Comparison of ENCODE assay signal across 19 cellular contexts in genomic region chr10:86264481-86265231, GRCh38.
DNase-seq lines count a peak whose midpoint lies in the region; ATAC-seq and TF ChIP-seq lines count a peak whose summit lies in the region.
"Had no signal": no experiment of that assay in that cellular context is flagged by ENCODE, and none has a peak within 500 bp of the region (broad histone marks: within the 10 kb centered on the region; RNA-seq: fewer than 3 reads in every experiment).

No MANE protein-coding gene starts in this region.

- intact Hi-C loops in dorsolateral prefrontal cortex (cut with DNase I): loop anchor here (5.0 kb wide), 4 partner anchors 48 to 477 kb away; partner anchors contain the start of gene GRID1 (in 1 of the 2)
- intact Hi-C loops in posterior vena cava (cut with DNase I): no loop called here
- intact Hi-C loops in CD4-positive, alpha-beta memory T cell (cut with micrococcal nuclease): no loop called here

- H3K4me3 Mint-ChIP-seq in activated T-cell treated with anti-CD3 and anti-CD28 coated beads, Interleukin-2, amount 50 U/mL, for 24 hours: no peak overlapping the region
- H3K4me3 Mint-ChIP-seq in activated T-cell treated with anti-CD3 and anti-CD28 coated beads, Interleukin-2, amount 50 U/mL, for 4 hours: no peak overlapping the region
- H3K4me3 Mint-ChIP-seq in CD4-positive, alpha-beta memory T cell: no peak overlapping the region

- H3K4me1 ChIP-seq in upper lobe of left lung: peaks cover 0 to 18% (median 5%) of the 10 kb centered on the region in 4 donors
- no peaks in the 10 kb centered on the region for H3K4me1 ChIP-seq in CD4-positive, alpha-beta memory T cell (ENCODE audit: insufficient read depth, low read length)
- H3K4me1 ChIP-seq: uterus had no signal

- ATAC-seq in activated T-cell treated with anti-CD3 and anti-CD28 coated beads, Interleukin-2, amount 50 U/mL, for 4 hours: no peak
- ATAC-seq in upper lobe of left lung (ENCODE audit: low FRiP score in 2 of 2): no peak
- ATAC-seq: GM12878, PC-3 had no signal

- POLR2A ChIA-PET in CD4-positive, alpha-beta memory T cell (lab: Charles Lee; ENCODE audit: partially characterized antibody): no interaction called here

- no peak overlapping the region for H3K4me3 ChIP-seq in dorsolateral prefrontal cortex
- no peak overlapping the region for H3K4me3 ChIP-seq in upper lobe of left lung
- H3K4me3 ChIP-seq in CD4-positive, alpha-beta memory T cell (ENCODE audit: low read length in 2 of 2): no peak overlapping the region
- H3K4me3 ChIP-seq: GM12878, uterus had no signal

- TF ChIP-seq CTCF in dorsolateral prefrontal cortex (IDR thresholded peaks at IDR 0.05 in 54 of 56, conservative IDR thresholded peaks at IDR 0.05 in 2 of 56; ENCODE audit: low read depth in 1 of 56, partially characterized antibody in 56 of 56) (no peak), upper lobe of left lung (IDR thresholded peaks at IDR 0.05) (no peak)

- peak; percentile 9 for DNase-seq in activated T-cell treated with anti-CD3 and anti-CD28 coated beads, Interleukin-2, amount 50 U/mL, for 24 hours
- no peak for DNase-seq in activated T-cell treated with anti-CD3 and anti-CD28 coated beads, Interleukin-2, amount 50 U/mL, for 4 hours
- DNase-seq in dorsolateral prefrontal cortex: peak in 7 of 10 donors; percentile 12 to 51 (median 33)
- peak; percentile 65 for DNase-seq in posterior vena cava (ENCODE audit: low spot score)
- peak; percentile 18 to 52 for DNase-seq in upper lobe of left lung
- no peak for DNase-seq in NCI-H1694 (lab: John Stamatoyannopoulos, UW)
- no peak for DNase-seq in CD4-positive, alpha-beta memory T cell
- DNase-seq in D341Med (ENCODE audit: low spot score): no peak
- DNase-seq: activated CD4-positive, CD25-positive, alpha-beta regulatory T cell treated with anti-CD3 and anti-CD28 coated beads, Interleukin-2, amount 50 U/mL, for 72 hours; activated gamma-delta T cell; DMS153; GF-D8; H7; NCI-H1694 treated with DMSO at 0.1 percent for 48 hours; NCI-H82; PC-3; stimulated activated naive CD4-positive, alpha-beta T cell had no signal

- CTCF ChIA-PET in CD4-positive, alpha-beta memory T cell (lab: Charles Lee; ENCODE audit: partially characterized antibody): no interaction called here

- no peaks in the 10 kb centered on the region for H3K9me3 ChIP-seq in upper lobe of left lung
- H3K9me3 ChIP-seq in CD4-positive, alpha-beta memory T cell (ENCODE audit: control insufficient read depth in 1 of 2, low read length in 2 of 2): no peaks in the 10 kb centered on the region
- H3K9me3 ChIP-seq: uterus had no signal

- no peaks in the 10 kb centered on the region for H3K36me3 ChIP-seq in upper lobe of left lung
- H3K36me3 ChIP-seq in CD4-positive, alpha-beta memory T cell (ENCODE audit: insufficient read depth, low read length): no peaks in the 10 kb centered on the region
- H3K36me3 ChIP-seq: uterus had no signal

- H3K27ac Mint-ChIP-seq in activated T-cell treated with anti-CD3 and anti-CD28 coated beads, Interleukin-2, amount 50 U/mL, for 24 hours: no peak overlapping the region
- H3K27ac Mint-ChIP-seq in CD4-positive, alpha-beta memory T cell: no peak overlapping the region

- peaks cover 3% of the 10 kb centered on the region for H3K4me1 Mint-ChIP-seq in activated T-cell treated with anti-CD3 and anti-CD28 coated beads, Interleukin-2, amount 50 U/mL, for 24 hours (ENCODE audit: low read depth)
- H3K4me1 Mint-ChIP-seq in activated T-cell treated with anti-CD3 and anti-CD28 coated beads, Interleukin-2, amount 50 U/mL, for 4 hours (ENCODE audit: low read depth): peaks cover 2% of the 10 kb centered on the region
- peaks cover 0 to 11% (median 3%) of the 10 kb centered on the region in 4 donors for H3K4me1 Mint-ChIP-seq in CD4-positive, alpha-beta memory T cell

- H3K27me3 Mint-ChIP-seq in activated T-cell treated with anti-CD3 and anti-CD28 coated beads, Interleukin-2, amount 50 U/mL, for 24 hours: peaks cover 65% of the 10 kb centered on the region
- peaks cover 44% of the 10 kb centered on the region for H3K27me3 Mint-ChIP-seq in activated T-cell treated with anti-CD3 and anti-CD28 coated beads, Interleukin-2, amount 50 U/mL, for 4 hours (ENCODE audit: low read depth)
- peaks cover 17 to 18% of the 10 kb centered on the region in 2 donors for H3K27me3 Mint-ChIP-seq in CD4-positive, alpha-beta memory T cell

- H3K27me3 ChIP-seq in dorsolateral prefrontal cortex: no peaks in the 10 kb centered on the region
- peaks cover 0 to 5% (median 0%) of the 10 kb centered on the region in 4 donors for H3K27me3 ChIP-seq in upper lobe of left lung
- no peaks in the 10 kb centered on the region for H3K27me3 ChIP-seq in CD4-positive, alpha-beta memory T cell (ENCODE audit: insufficient read depth, low read length)
- H3K27me3 ChIP-seq: uterus had no signal

- TF ChIP-seq EP300 in upper lobe of left lung (IDR thresholded peaks at IDR 0.05): no peak

- no peaks in the 10 kb centered on the region for H3K36me3 Mint-ChIP-seq in activated T-cell treated with anti-CD3 and anti-CD28 coated beads, Interleukin-2, amount 50 U/mL, for 24 hours (ENCODE audit: low read depth)
- no peaks in the 10 kb centered on the region for H3K36me3 Mint-ChIP-seq in activated T-cell treated with anti-CD3 and anti-CD28 coated beads, Interleukin-2, amount 50 U/mL, for 4 hours (ENCODE audit: insufficient read depth)
- H3K36me3 Mint-ChIP-seq in CD4-positive, alpha-beta memory T cell: no peaks in the 10 kb centered on the region

- WGBS in upper lobe of left lung, 2 donors: 72 to 74% methylated on average over 2 to 14 of the region's 14 CpGs

- H3K9me3 Mint-ChIP-seq in activated T-cell treated with anti-CD3 and anti-CD28 coated beads, Interleukin-2, amount 50 U/mL, for 24 hours: no peaks in the 10 kb centered on the region
- H3K9me3 Mint-ChIP-seq in activated T-cell treated with anti-CD3 and anti-CD28 coated beads, Interleukin-2, amount 50 U/mL, for 4 hours: no peaks in the 10 kb centered on the region
- H3K9me3 Mint-ChIP-seq in CD4-positive, alpha-beta memory T cell: peaks cover 0 to 8% (median 0%) of the 10 kb centered on the region in 8 donors

- no peak for TF ChIP-seq POLR2A in upper lobe of left lung (IDR thresholded peaks at IDR 0.05)

- H3K27ac ChIP-seq in dorsolateral prefrontal cortex: peak overlapping the region in 58 of 59 donors; percentile 78 to 99 (median 95)
- H3K27ac ChIP-seq in upper lobe of left lung: no peak overlapping the region
- no peak overlapping the region for H3K27ac ChIP-seq in CD4-positive, alpha-beta memory T cell (ENCODE audit: low read depth, low read length)
- H3K27ac ChIP-seq: uterus had no signal

Comparison
In these comparisons a context has a peak if more than half of its experiments do, and no peak if none do; other contexts are left out.
1. DNase-seq: peak in activated T-cell treated with anti-CD3 and anti-CD28 coated beads, Interleukin-2, amount 50 U/mL, for 24 hours (single experiment), dorsolateral prefrontal cortex (7 of 10), posterior vena cava (single experiment) and upper lobe of left lung (2 of 2); none in activated T-cell treated with anti-CD3 and anti-CD28 coated beads, Interleukin-2, amount 50 U/mL, for 4 hours (single experiment), NCI-H1694 (single experiment), CD4-positive, alpha-beta memory T cell (0 of 5) and D341Med (single experiment).
2. H3K27ac ChIP-seq: peak in dorsolateral prefrontal cortex (58 of 59); none in upper lobe of left lung (0 of 4) and CD4-positive, alpha-beta memory T cell (single experiment).
3. intact Hi-C loops: an anchor here in dorsolateral prefrontal cortex (5.0 kb wide); none called in posterior vena cava and CD4-positive, alpha-beta memory T cell.